In the genomic region with DNA sequence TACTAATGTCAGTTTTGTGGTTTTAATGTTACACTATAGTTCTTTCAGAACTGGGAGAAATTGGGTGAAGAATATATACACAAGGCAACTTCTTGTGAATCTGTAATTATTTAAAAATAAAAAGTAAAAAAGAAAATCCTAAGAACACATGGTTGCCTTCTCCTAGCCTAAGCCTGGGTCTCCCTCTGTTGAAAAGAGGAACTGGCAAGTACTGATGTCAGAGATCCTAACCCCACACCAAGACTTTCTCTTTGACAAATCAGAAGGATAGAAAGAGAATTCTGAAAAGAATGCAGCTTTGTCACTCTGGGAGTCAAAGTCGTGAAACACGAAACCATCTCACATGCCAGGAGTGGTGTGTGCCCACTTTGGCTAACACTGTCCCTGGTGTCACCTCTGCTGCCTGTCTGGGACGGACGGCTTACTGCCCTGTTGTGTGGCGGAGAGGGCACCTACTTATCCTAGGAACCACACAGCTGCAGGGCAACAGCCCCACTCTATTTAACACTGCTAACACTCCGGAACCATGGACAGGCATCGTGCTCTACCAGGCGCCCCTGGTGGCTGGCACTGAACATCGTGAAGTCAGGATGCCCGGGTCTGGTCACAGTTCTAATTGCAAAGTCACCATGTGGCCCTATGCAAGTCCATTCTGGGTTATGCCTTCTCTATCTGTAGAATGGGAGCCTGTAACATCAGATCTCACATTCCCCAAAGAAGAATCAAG, we compare ENCODE assay signal across 8 cellular contexts.
DNase-seq lines count a peak whose midpoint lies in the region; ATAC-seq lines count a peak whose summit lies in the region.

No MANE protein-coding gene starts in this region.

- no peaks in the 10 kb centered on the region for H3K27me3 ChIP-seq in H7 (ENCODE audit: control insufficient read depth, insufficient read depth, low read length)

- H3K27ac Mint-ChIP-seq in activated CD4-positive, alpha-beta memory T cell treated with anti-CD3 and anti-CD28 coated beads, Interleukin-2, amount 10 ng/mL, durations not matched to agents 7 days and 5 days: no peak overlapping the region

- no peaks in the 10 kb centered on the region for H3K36me3 ChIP-seq in H7 (replicated peaks; ENCODE audit: control insufficient read depth, insufficient read depth, low read length)

- intact Hi-C loops in left cardiac atrium (cut with DNase I): no loop called here

- no peaks in the 10 kb centered on the region for H3K36me3 Mint-ChIP-seq in activated CD4-positive, alpha-beta memory T cell treated with anti-CD3 and anti-CD28 coated beads, Interleukin-2, amount 10 ng/mL, durations not matched to agents 7 days and 5 days (ENCODE audit: low read depth)

- H3K4me1 Mint-ChIP-seq in activated CD4-positive, alpha-beta memory T cell treated with anti-CD3 and anti-CD28 coated beads, Interleukin-2, amount 10 ng/mL, durations not matched to agents 7 days and 5 days: no peaks in the 10 kb centered on the region

- peak; percentile 59 to 68 for ATAC-seq in left cardiac atrium

- H3K4me3 ChIP-seq in H7 (ENCODE audit: insufficient read depth, low read depth, low read length): no peak overlapping the region

- in situ Hi-C loops in ACHN (cut with HindIII; ENCODE audit: low pct_ligation_motif_present, low pct_unique_long_range_greater_than_20kb, low sequenced_read_pairs): no loop called here

- no peak overlapping the region for H3K4me3 Mint-ChIP-seq in activated CD4-positive, alpha-beta memory T cell treated with anti-CD3 and anti-CD28 coated beads, Interleukin-2, amount 10 ng/mL, durations not matched to agents 7 days and 5 days

- POLR2A ChIA-PET in activated CD4-positive, alpha-beta memory T cell treated with anti-CD3 and anti-CD28 coated beads, Interleukin-2, amount 10 ng/mL, durations not matched to agents 7 days and 5 days (lab: Charles Lee): no interaction called here

- DNase-seq in ACHN (peak; percentile 8), H7 (peak; percentile 72), SHP77 (lab: John Stamatoyannopoulos, UW) (peak; percentile 20 to 40), left cardiac atrium (no peak), NCI-H1105 (lab: John Stamatoyannopoulos, UW) (no peak), NCI-H526 treated with DMSO at 0.1 percent for 48 hours (lab: John Stamatoyannopoulos, UW) (no peak)
- no peak for DNase-seq in activated CD4-positive, alpha-beta memory T cell treated with anti-CD3 and anti-CD28 coated beads, Interleukin-2, amount 10 ng/mL, durations not matched to agents 7 days and 5 days
- no peak for DNase-seq in activated CD4-positive, CD25-positive, alpha-beta regulatory T cell (lab: John Stamatoyannopoulos, UW)

- no peaks in the 10 kb centered on the region for H3K9me3 Mint-ChIP-seq in activated CD4-positive, alpha-beta memory T cell treated with anti-CD3 and anti-CD28 coated beads, Interleukin-2, amount 10 ng/mL, durations not matched to agents 7 days and 5 days

- CTCF ChIA-PET in activated CD4-positive, alpha-beta memory T cell treated with anti-CD3 and anti-CD28 coated beads, Interleukin-2, amount 10 ng/mL, durations not matched to agents 7 days and 5 days (lab: Charles Lee): no interaction called here

- no peaks in the 10 kb centered on the region for H3K27me3 Mint-ChIP-seq in activated CD4-positive, alpha-beta memory T cell treated with anti-CD3 and anti-CD28 coated beads, Interleukin-2, amount 10 ng/mL, durations not matched to agents 7 days and 5 days

Comparison
In these comparisons a context has a peak if more than half of its experiments do, and no peak if none do; other contexts are left out.
1. DNase-seq: peak in ACHN (single experiment), H7 (single experiment) and SHP77 (2 of 2); none in left cardiac atrium (single experiment), NCI-H1105 (single experiment), activated CD4-positive, alpha-beta memory T cell treated with anti-CD3 and anti-CD28 coated beads, Interleukin-2, amount 10 ng/mL, durations not matched to agents 7 days and 5 days (single experiment), activated CD4-positive, CD25-positive, alpha-beta regulatory T cell (0 of 4) and NCI-H526 treated with DMSO at 0.1 percent for 48 hours (single experiment).